In genomic region chr20:1536893-1537730, GRCh38 we compare ENCODE assay signal across 18 cellular contexts. TPM values are rescaled to one million over a fixed set of nuclear protein-coding genes. Genes with fewer than 3 reads are reported as not detected.
DNase-seq lines count a peak whose midpoint lies in the region; ATAC-seq and TF ChIP-seq lines count a peak whose summit lies in the region.
"Had no signal": no experiment of that assay in that cellular context is flagged by ENCODE, and none has a peak within 500 bp of the region (broad histone marks: within the 10 kb centered on the region; RNA-seq: fewer than 3 reads in every experiment).

No MANE protein-coding gene starts in this region.

- H3K27me3 Mint-ChIP-seq in stimulated activated memory B cell treated with anti-CD40 and anti-IgM and Interleukin-4, amounts not matched to agents 10 μg/mL and 1 μg/mL and 100 μg/mL, for 72 hours, result no peaks in the 10 kb centered on the region
- H3K27me3 Mint-ChIP-seq in chondrocyte (ENCODE audit: low read depth), result peaks cover 20% of the 10 kb centered on the region
- H3K27me3 Mint-ChIP-seq: activated CD4-positive, alpha-beta T cell treated with anti-CD3 and anti-CD28 coated beads, Interleukin-2, amount 10 ng/mL, durations not matched to agents 7 days and 5 days; stimulated activated naive CD8-positive, alpha-beta T cell treated with anti-CD3 and anti-CD28 coated beads, Interleukin-15, Interleukin-2, amounts not matched to agents 100 ng/mL and 50 ng/mL, for 24 hours had no signal

- peak overlapping the region; percentile 41; the same call in 1 of the 2 replicates for H3K4me2 ChIP-seq in MM.1S (ENCODE audit: low read depth, low read length)
- H3K4me2 ChIP-seq: neural progenitor cell had no signal

- no peaks in the 10 kb centered on the region for H3K27me3 ChIP-seq in MM.1S (replicated peaks; ENCODE audit: insufficient read depth, low read length)
- H3K27me3 ChIP-seq: neural progenitor cell had no signal

- no peak overlapping the region for H3K4me3 ChIP-seq in MM.1S (ENCODE audit: low read length)
- H3K4me3 ChIP-seq: neural progenitor cell had no signal

- H4K20me1 ChIP-seq in MM.1S (ENCODE audit: insufficient read depth, low read length), result no peaks in the 10 kb centered on the region

- no peak for DNase-seq in MM.1S
- DNase-seq in SIG-M5 treated with dmso at 0.1 percent for 504 hours (lab: John Stamatoyannopoulos, UW; ENCODE audit: unreplicated experiment), result peak; percentile 93
- DNase-seq in cardiac septum (ENCODE audit: low spot score), result peak; percentile 77
- DNase-seq in chondrocyte (ENCODE audit: low spot score), result no peak
- no peak for DNase-seq in Ammon's horn (ENCODE audit: low spot score)
- DNase-seq in posterior cingulate gyrus, result no peak
- DNase-seq in mesenteric fat pad (ENCODE audit: low spot score), result no peak
- DNase-seq: activated CD4-positive, alpha-beta T cell treated with anti-CD3 and anti-CD28 coated beads, Interleukin-2, amount 10 ng/mL, durations not matched to agents 7 days and 5 days; activated naive CD4-positive, alpha-beta T cell treated with Interleukin-2 at 50 U/mL for 16 hours; dermis blood vessel endothelial cell; stimulated activated CD4-positive, alpha-beta T cell treated with anti-CD3 and anti-CD28 coated beads, Interleukin-2, amount 100 ng/mL, for 24 hours had no signal

- no peaks in the 10 kb centered on the region for H3K36me3 Mint-ChIP-seq in stimulated activated memory B cell treated with anti-CD40 and anti-IgM and Interleukin-4, amounts not matched to agents 10 μg/mL and 1 μg/mL and 100 μg/mL, for 72 hours
- H3K36me3 Mint-ChIP-seq in chondrocyte (ENCODE audit: low read depth), result no peaks in the 10 kb centered on the region
- H3K36me3 Mint-ChIP-seq: neural progenitor cell had no signal

- peaks cover 41% of the 10 kb centered on the region for H3K4me1 ChIP-seq in MM.1S (ENCODE audit: low read length)

- H3K27ac ChIP-seq in MM.1S (ENCODE audit: low read length), result no peak overlapping the region
- H3K27ac ChIP-seq: neural progenitor cell had no signal

- no peaks in the 10 kb centered on the region for H3K9me2 ChIP-seq in MM.1S (replicated peaks; ENCODE audit: insufficient read depth, low read length)

- H3K27ac Mint-ChIP-seq in stimulated activated memory B cell treated with anti-CD40 and anti-IgM and Interleukin-4, amounts not matched to agents 10 μg/mL and 1 μg/mL and 100 μg/mL, for 72 hours, result peak overlapping the region; percentile 68
- H3K27ac Mint-ChIP-seq in chondrocyte (ENCODE audit: unreplicated experiment), result no peak overlapping the region
- H3K27ac Mint-ChIP-seq: activated CD4-positive, alpha-beta T cell treated with anti-CD3 and anti-CD28 coated beads, Interleukin-2, amount 10 ng/mL, durations not matched to agents 7 days and 5 days; neural progenitor cell; stimulated activated naive CD8-positive, alpha-beta T cell treated with anti-CD3 and anti-CD28 coated beads, Interleukin-15, Interleukin-2, amounts not matched to agents 100 ng/mL and 50 ng/mL, for 24 hours had no signal

- H3K36me3 ChIP-seq in MM.1S (replicated peaks; ENCODE audit: insufficient read depth, low read length), result no peaks in the 10 kb centered on the region
- H3K36me3 ChIP-seq: neural progenitor cell had no signal

- intact Hi-C loops in cardiac septum (cut with DNase I) (no loop called here), posterior cingulate gyrus (cut with DNase I) (loop anchor here (10.0 kb wide), 1 partner anchor 198 kb away; no protein-coding TSS in a partner anchor)

- peak; percentile 25 for ATAC-seq in stimulated activated memory B cell treated with anti-CD40 and anti-IgM and Interleukin-4, amounts not matched to agents 10 μg/mL and 1 μg/mL and 100 μg/mL, for 72 hours

- no peak overlapping the region for H3K9ac ChIP-seq in MM.1S (ENCODE audit: low read length)
- H3K9ac ChIP-seq: neural progenitor cell had no signal

- peaks cover 19% of the 10 kb centered on the region for H3F3A ChIP-seq in MM.1S (ENCODE audit: insufficient read depth, low read length)

- peak overlapping the region; percentile 42 for H3K4me3 Mint-ChIP-seq in stimulated activated memory B cell treated with anti-CD40 and anti-IgM and Interleukin-4, amounts not matched to agents 10 μg/mL and 1 μg/mL and 100 μg/mL, for 72 hours
- no peak overlapping the region for H3K4me3 Mint-ChIP-seq in chondrocyte (ENCODE audit: unreplicated experiment)
- H3K4me3 Mint-ChIP-seq: activated CD4-positive, alpha-beta T cell treated with anti-CD3 and anti-CD28 coated beads, Interleukin-2, amount 10 ng/mL, durations not matched to agents 7 days and 5 days; neural progenitor cell; stimulated activated naive CD8-positive, alpha-beta T cell treated with anti-CD3 and anti-CD28 coated beads, Interleukin-15, Interleukin-2, amounts not matched to agents 100 ng/mL and 50 ng/mL, for 24 hours had no signal

- H3K79me2 ChIP-seq in MM.1S (ENCODE audit: low read length), result no peaks in the 10 kb centered on the region

- no peak overlapping the region for H2AFZ ChIP-seq in MM.1S (ENCODE audit: low read length)
- H2AFZ ChIP-seq: neural progenitor cell had no signal

- no peaks in the 10 kb centered on the region for H3K9me3 Mint-ChIP-seq in stimulated activated memory B cell treated with anti-CD40 and anti-IgM and Interleukin-4, amounts not matched to agents 10 μg/mL and 1 μg/mL and 100 μg/mL, for 72 hours
- H3K9me3 Mint-ChIP-seq in chondrocyte (ENCODE audit: low read depth), result no peaks in the 10 kb centered on the region
- H3K9me3 Mint-ChIP-seq: activated CD4-positive, alpha-beta T cell treated with anti-CD3 and anti-CD28 coated beads, Interleukin-2, amount 10 ng/mL, durations not matched to agents 7 days and 5 days; neural progenitor cell had no signal

- TF ChIP-seq CTCF in MM.1S (IDR thresholded peaks at IDR 0.05; ENCODE audit: low read length) (no peak), chondrocyte (IDR thresholded peaks at IDR 0.05) (no peak)

- H3K9me3 ChIP-seq in MM.1S (replicated peaks; ENCODE audit: insufficient read depth, low read length), result no peaks in the 10 kb centered on the region

- H3K4me1 Mint-ChIP-seq in stimulated activated memory B cell treated with anti-CD40 and anti-IgM and Interleukin-4, amounts not matched to agents 10 μg/mL and 1 μg/mL and 100 μg/mL, for 72 hours, result peaks cover 40% of the 10 kb centered on the region
- H3K4me1 Mint-ChIP-seq in chondrocyte (ENCODE audit: low read depth), result no peaks in the 10 kb centered on the region
- H3K4me1 Mint-ChIP-seq: neural progenitor cell had no signal

RNA-seq across cellular contexts. Expression of gene SIRPD, which starts 20.4 kb away (rescaled TPM):
- total RNA-seq in cardiac septum (not detected), chondrocyte (not detected in 3 replicates), mesenteric fat pad (0.42 TPM)
- total RNA-seq: dermis blood vessel endothelial cell, fibroblast of villous mesenchyme, LHCN-M2, NCI-H460, SK-MEL-5 had no signal

RNA-seq across cellular contexts. Expression of gene SIRPB2, which starts 45.9 kb away (rescaled TPM):
- 2.2 TPM for total RNA-seq in cardiac septum
- total RNA-seq in chondrocyte, result not detected in 3 replicates
- total RNA-seq in mesenteric fat pad, result 25.5 TPM
- total RNA-seq: activated CD4-positive, alpha-beta T cell treated with anti-CD3 and anti-CD28 coated beads, Interleukin-2, amount 10 ng/mL, durations not matched to agents 7 days and 5 days; fibroblast of villous mesenchyme; LHCN-M2; NCI-H460; SK-MEL-5 had no signal

Comparison
In these comparisons a context has a peak if more than half of its experiments do, and no peak if none do; other contexts are left out.
1. DNase-seq: peak in SIG-M5 treated with dmso at 0.1 percent for 504 hours (single experiment) and cardiac septum (single experiment); none in MM.1S (single experiment), chondrocyte (single experiment), Ammon's horn (single experiment), posterior cingulate gyrus (0 of 10) and mesenteric fat pad (single experiment).